In the genomic region with DNA sequence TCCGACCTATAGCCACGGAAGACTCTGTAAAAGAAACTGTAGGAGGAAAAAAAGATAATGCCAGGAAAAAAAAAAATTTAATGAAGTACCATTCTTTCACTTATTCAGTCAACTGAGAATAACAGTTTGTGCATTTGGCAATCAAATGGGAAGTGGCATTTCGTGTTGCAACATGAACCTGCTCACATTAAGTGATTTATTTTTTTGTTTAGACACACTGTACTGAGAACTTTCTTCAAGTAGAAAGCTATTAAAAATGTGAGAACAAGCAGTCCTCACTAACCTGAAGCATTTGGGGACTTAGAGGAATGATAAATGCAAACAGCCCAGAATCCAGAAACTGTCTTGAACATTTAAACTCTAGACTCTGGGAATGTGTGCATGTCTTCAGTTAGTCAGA, we compare ENCODE assay signal across 1 cellular context.
TF ChIP-seq lines count a peak whose summit lies in the region.

No MANE protein-coding gene starts in this region.

TF ChIP-seq in liver, 16 proteins besides CTCF, POLR2A, EP300 and RAD21 (continued from another document):
- TF ChIP-seq YY1 (IDR thresholded peaks at IDR 0.05) (no peak), RXRA (IDR thresholded peaks at IDR 0.05) (no peak)
- TF ChIP-seq, protein P1, sequence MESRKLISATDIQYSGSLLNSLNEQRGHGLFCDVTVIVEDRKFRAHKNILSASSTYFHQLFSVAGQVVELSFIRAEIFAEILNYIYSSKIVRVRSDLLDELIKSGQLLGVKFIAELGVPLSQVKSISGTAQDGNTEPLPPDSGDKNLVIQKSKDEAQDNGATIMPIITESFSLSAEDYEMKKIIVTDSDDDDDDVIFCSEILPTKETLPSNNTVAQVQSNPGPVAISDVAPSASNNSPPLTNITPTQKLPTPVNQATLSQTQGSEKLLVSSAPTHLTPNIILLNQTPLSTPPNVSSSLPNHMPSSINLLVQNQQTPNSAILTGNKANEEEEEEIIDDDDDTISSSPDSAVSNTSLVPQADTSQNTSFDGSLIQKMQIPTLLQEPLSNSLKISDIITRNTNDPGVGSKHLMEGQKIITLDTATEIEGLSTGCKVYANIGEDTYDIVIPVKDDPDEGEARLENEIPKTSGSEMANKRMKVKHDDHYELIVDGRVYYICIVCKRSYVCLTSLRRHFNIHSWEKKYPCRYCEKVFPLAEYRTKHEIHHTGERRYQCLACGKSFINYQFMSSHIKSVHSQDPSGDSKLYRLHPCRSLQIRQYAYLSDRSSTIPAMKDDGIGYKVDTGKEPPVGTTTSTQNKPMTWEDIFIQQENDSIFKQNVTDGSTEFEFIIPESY (IDR thresholded peaks at IDR 0.05), result no peak
TF ChIP-seq in liver: peak in this region for 0.
